In the genomic region with DNA sequence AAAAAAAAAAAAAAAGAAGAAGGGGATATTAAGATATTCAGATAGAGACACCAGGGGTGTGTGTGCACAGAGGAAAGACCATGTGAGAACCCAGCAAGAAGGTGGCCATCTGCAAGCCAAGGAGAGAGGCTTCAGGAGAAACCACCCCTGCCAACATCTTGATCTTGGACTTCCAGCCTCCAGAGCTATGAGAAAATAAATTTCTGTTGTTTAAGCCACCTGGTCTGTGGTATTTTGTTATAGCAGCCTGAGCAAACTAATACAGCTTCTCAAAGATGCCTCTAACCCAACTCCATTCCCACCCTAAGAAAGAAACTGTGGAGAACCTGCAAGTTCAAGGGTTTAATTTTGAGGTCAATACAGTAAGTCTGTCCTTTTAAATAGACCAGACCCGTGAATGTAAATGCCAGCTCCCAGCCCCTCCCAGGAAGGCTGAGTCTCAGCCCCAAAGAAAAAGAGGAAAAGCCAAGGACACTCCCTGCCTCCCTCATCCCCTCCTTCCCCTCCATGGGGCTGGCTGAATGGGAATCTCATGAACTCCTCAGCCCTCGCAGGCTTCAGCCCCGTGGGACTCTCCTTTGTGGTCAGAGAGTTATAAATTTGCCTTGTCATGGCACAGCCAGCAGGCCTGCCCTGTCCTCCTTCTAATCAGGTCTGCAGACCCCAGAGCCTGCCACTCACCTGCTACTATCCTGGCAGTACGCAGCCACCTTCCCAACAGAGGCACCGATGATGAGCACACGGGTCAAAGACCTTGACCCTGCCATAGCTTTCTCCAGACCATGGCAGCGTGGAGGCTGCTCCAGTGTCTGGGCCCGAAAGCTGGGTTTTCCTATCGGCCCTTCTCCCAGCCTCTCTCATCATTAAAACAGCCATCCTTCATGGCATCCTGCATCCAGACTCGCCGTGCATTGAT, we compare ENCODE assay signal across 12 cellular contexts. TPM values are rescaled to one million over a fixed set of nuclear protein-coding genes. Genes with fewer than 3 reads are reported as not detected.
DNase-seq lines count a peak whose midpoint lies in the region; ATAC-seq and TF ChIP-seq lines count a peak whose summit lies in the region.
"Not testable (repeated sequence)": the region's sequence is repeated elsewhere in the genome, so short reads cannot be mapped to it uniquely, and the experiment has no call there.
"Had no signal": no experiment of that assay in that cellular context is flagged by ENCODE, and none has a peak within 500 bp of the region (broad histone marks: within the 10 kb centered on the region; RNA-seq: fewer than 3 reads in every experiment).

No MANE protein-coding gene starts in this region.

- H3K4me1 ChIP-seq in BLaER1 treated with 17β-estradiol and CSF1 and Interleukin-3, amounts not matched to agents 10 nM and 100 nM, result peaks cover 0 to 23% (median 9%) of the 10 kb centered on the region in 10 experiments; a peak in 13 of 20 replicates
- peaks cover 14 to 17% of the 10 kb centered on the region in 2 experiments for H3K4me1 ChIP-seq in HCT116 (ENCODE audit: control insufficient read depth in 1 of 2, insufficient read depth in 2 of 2, low read length in 2 of 2)
- not testable (repeated sequence) for H3K4me1 ChIP-seq in Panc1 (ENCODE audit: control insufficient read depth, insufficient read depth, low read length)

- not testable (repeated sequence) for H3K4me1 Mint-ChIP-seq in activated T-helper 1 cell treated with anti-CD3 and anti-CD28 coated beads, Interleukin-12 subunit alpha, Interleukin-12 subunit beta, Interleukin-2, Interleukin-4 antibody, amounts not matched to agents 30 ng/mL and 10 ng/mL and 1 ng/mL, durations not matched to agents 14 hours and 24 hours and 36 hours (ENCODE audit: low read depth); brain
- peaks cover 17% of the 10 kb centered on the region for H3K4me1 Mint-ChIP-seq in nephron progenitor cell

- not testable (repeated sequence) for H3K27ac ChIP-seq in BLaER1 treated with 17β-estradiol and CSF1 and Interleukin-3, amounts not matched to agents 10 nM and 100 nM; HCT116 (ENCODE audit: low read depth, low read length); Panc1 (ENCODE audit: low read length)

- not testable (repeated sequence) for H3K36me3 Mint-ChIP-seq in activated T-helper 1 cell treated with anti-CD3 and anti-CD28 coated beads, Interleukin-12 subunit alpha, Interleukin-12 subunit beta, Interleukin-2, Interleukin-4 antibody, amounts not matched to agents 30 ng/mL and 10 ng/mL and 1 ng/mL, durations not matched to agents 14 hours and 24 hours and 36 hours (ENCODE audit: low read depth)
- H3K36me3 Mint-ChIP-seq in brain (peaks cover 43% of the 10 kb centered on the region), nephron progenitor cell (ENCODE audit: low read depth) (peaks cover 16% of the 10 kb centered on the region)

- not testable (repeated sequence) for H4K20me1 ChIP-seq in BLaER1 treated with 17β-estradiol and CSF1 and Interleukin-3, amounts not matched to agents 10 nM and 100 nM; HCT116 (ENCODE audit: insufficient read depth)

- TF ChIP-seq CTCF in HCT116 (IDR thresholded peaks at IDR 0.05 in 2 of 3, conservative IDR thresholded peaks at IDR 0.05 in 1 of 3; ENCODE audit: borderline replicate concordance in 1 of 3, insufficient read depth in 1 of 3, low read depth in 2 of 3, low read length in 2 of 3); Panc1 (IDR thresholded peaks at IDR 0.05); brain (conservative IDR thresholded peaks at IDR 0.05); fibroblast of the aortic adventitia (IDR thresholded peaks at IDR 0.05; ENCODE audit: insufficient read depth, low read length); nephron progenitor cell (IDR thresholded peaks at IDR 0.05): not testable (repeated sequence)

- H3K9me3 ChIP-seq in BLaER1 treated with 17β-estradiol and CSF1 and Interleukin-3, amounts not matched to agents 10 nM and 100 nM (replicated peaks in 1 of 11); HCT116 (ENCODE audit: control insufficient read depth in 1 of 2, insufficient read depth in 1 of 2, low read depth in 1 of 2, low read length in 2 of 2); Panc1 (ENCODE audit: control insufficient read depth, insufficient read depth, low read depth, low read length): not testable (repeated sequence)

- not testable (repeated sequence) for H3K9ac ChIP-seq in BLaER1 treated with 17β-estradiol and CSF1 and Interleukin-3, amounts not matched to agents 10 nM and 100 nM; HCT116 (ENCODE audit: low read length)

- not testable (repeated sequence) for TF ChIP-seq RAD21 in HCT116 (IDR thresholded peaks at IDR 0.05; ENCODE audit: low read depth)

- DNase-seq in HCT116 (ENCODE audit: low read depth, low spot score); Panc1 (ENCODE audit: low read depth, low spot score); activated T-helper 1 cell treated with anti-CD3 and anti-CD28 coated beads, Interleukin-12 subunit alpha, Interleukin-12 subunit beta, Interleukin-2, Interleukin-4 antibody, amounts not matched to agents 30 ng/mL and 10 ng/mL and 1 ng/mL, durations not matched to agents 14 hours and 24 hours and 36 hours (ENCODE audit: low spot score): not testable (repeated sequence)
- DNase-seq in fibroblast of the aortic adventitia (ENCODE audit: low read depth) (peak; percentile 3), nephron progenitor cell (peak; percentile 22)

- not testable (repeated sequence) for H3K4me3 Mint-ChIP-seq in activated T-helper 1 cell treated with anti-CD3 and anti-CD28 coated beads, Interleukin-12 subunit alpha, Interleukin-12 subunit beta, Interleukin-2, Interleukin-4 antibody, amounts not matched to agents 30 ng/mL and 10 ng/mL and 1 ng/mL, durations not matched to agents 14 hours and 24 hours and 36 hours; brain; nephron progenitor cell

- in situ Hi-C loops in Panc1 (cut with HindIII; ENCODE audit: low pct_unique_long_range_greater_than_20kb, low sequenced_read_pairs), result not testable (repeated sequence)

- peak overlapping the region in 9 of 11 experiments; percentile 6 to 42 (median 31); a peak in 9 of 22 replicates for H3K4me2 ChIP-seq in BLaER1 treated with 17β-estradiol and CSF1 and Interleukin-3, amounts not matched to agents 10 nM and 100 nM
- H3K4me2 ChIP-seq in HCT116 (ENCODE audit: low read length), result not testable (repeated sequence)

- not testable (repeated sequence) for H3K79me2 ChIP-seq in HCT116 (ENCODE audit: insufficient read depth, low read length)

- not testable (repeated sequence) for H3K27me3 ChIP-seq in BLaER1 treated with 17β-estradiol and CSF1 and Interleukin-3, amounts not matched to agents 10 nM and 100 nM; HCT116 (ENCODE audit: insufficient read depth, low read length); Panc1 (ENCODE audit: control insufficient read depth, insufficient read depth, low read length)

- intact Hi-C loops in HCT116 (cut with micrococcal nuclease); Panc1 (cut with micrococcal nuclease; ENCODE audit: unreplicated experiment); activated T-helper 1 cell treated with anti-CD3 and anti-CD28 coated beads, Interleukin-12 subunit alpha, Interleukin-12 subunit beta, Interleukin-2, Interleukin-4 antibody, amounts not matched to agents 30 ng/mL and 10 ng/mL and 1 ng/mL, durations not matched to agents 14 hours and 24 hours and 36 hours (cut with micrococcal nuclease): not testable (repeated sequence)

- not testable (repeated sequence) for ATAC-seq in HCT116
- ATAC-seq in Panc1, result peak; percentile 41; the same call in 1 of the 2 replicates

- H2AFZ ChIP-seq in HCT116 (ENCODE audit: low read depth, low read length, poor library complexity, severe bottlenecking), result not testable (repeated sequence)

- RAD21 ChIA-PET in HCT116 (lab: Charles Lee; ENCODE audit: low non-redundant PET in 1 of 2, low total read pairs in 2 of 2, uncharacterized antibody in 2 of 2, unreplicated experiment in 2 of 2), result interaction anchor here in 1 of 2 experiments (0.7 kb wide), 1 partner anchor 160 kb away, joined by 4 read pairs; no protein-coding TSS in a partner anchor

- H3K27ac Mint-ChIP-seq in activated T-helper 1 cell treated with anti-CD3 and anti-CD28 coated beads, Interleukin-12 subunit alpha, Interleukin-12 subunit beta, Interleukin-2, Interleukin-4 antibody, amounts not matched to agents 30 ng/mL and 10 ng/mL and 1 ng/mL, durations not matched to agents 14 hours and 24 hours and 36 hours, result peak overlapping the region; percentile 29
- H3K27ac Mint-ChIP-seq in brain (peak overlapping the region in 4 of 5 experiments; percentile 14 to 71 (median 58)), nephron progenitor cell (peak overlapping the region; percentile 95)

- not testable (repeated sequence) for H3K27me3 Mint-ChIP-seq in activated T-helper 1 cell treated with anti-CD3 and anti-CD28 coated beads, Interleukin-12 subunit alpha, Interleukin-12 subunit beta, Interleukin-2, Interleukin-4 antibody, amounts not matched to agents 30 ng/mL and 10 ng/mL and 1 ng/mL, durations not matched to agents 14 hours and 24 hours and 36 hours (ENCODE audit: insufficient read depth); brain; nephron progenitor cell (ENCODE audit: low read depth, poor library complexity)

- not testable (repeated sequence) for H3K4me3 ChIP-seq in BLaER1 treated with 17β-estradiol and CSF1 and Interleukin-3, amounts not matched to agents 10 nM and 100 nM; HCT116 (replicated peaks in 1 of 2; ENCODE audit: low read depth in 1 of 2, low read length in 2 of 2); Panc1 (ENCODE audit: low read depth in 2 of 2, low read length in 2 of 2); fibroblast of the aortic adventitia (ENCODE audit: low read depth, low read length)

- CTCF ChIA-PET in HCT116 (lab: Charles Lee); Panc1 (lab: Charles Lee): not testable (repeated sequence)

- TSS peak; percentile 53 for BruUV-seq in HCT116 (replicated peaks; lab: Mats Ljungman, UMichigan)
- TSS peak; percentile 79 for BruUV-seq in Panc1 (replicated peaks; lab: Mats Ljungman, UMichigan)

- POLR2A ChIA-PET in HCT116 (lab: Charles Lee); Panc1 (lab: Charles Lee): not testable (repeated sequence)

- H3K9me3 Mint-ChIP-seq in activated T-helper 1 cell treated with anti-CD3 and anti-CD28 coated beads, Interleukin-12 subunit alpha, Interleukin-12 subunit beta, Interleukin-2, Interleukin-4 antibody, amounts not matched to agents 30 ng/mL and 10 ng/mL and 1 ng/mL, durations not matched to agents 14 hours and 24 hours and 36 hours; brain; nephron progenitor cell: not testable (repeated sequence)

- not testable (repeated sequence) for TF ChIP-seq POLR2A in HCT116 (IDR thresholded peaks at IDR 0.05; ENCODE audit: borderline replicate concordance, extremely low read depth, insufficient read depth, insufficient read length)

- H3K36me3 ChIP-seq in BLaER1 treated with 17β-estradiol and CSF1 and Interleukin-3, amounts not matched to agents 10 nM and 100 nM, result peaks cover 0 to 10% (median 0%) of the 10 kb centered on the region in 11 experiments; a peak in 2 of 22 replicates
- not testable (repeated sequence) for H3K36me3 ChIP-seq in HCT116 (ENCODE audit: control insufficient read depth in 1 of 2, insufficient read depth in 2 of 2, low read length in 2 of 2); Panc1 (ENCODE audit: control insufficient read depth, insufficient read depth, low read length)

- H3K9me2 ChIP-seq in HCT116 (ENCODE audit: insufficient read depth), result not testable (repeated sequence)

RNA-seq across cellular contexts. Expression of gene SPDYE3, which starts 9.4 kb away (rescaled TPM):
- total RNA-seq in HCT116 (2021; ENCODE audit: unreplicated experiment) (not detected), Panc1 (2021; ENCODE audit: unreplicated experiment) (not detected), fibroblast of the aortic adventitia (ENCODE audit: low replicate concordance) (not detected in 2 replicates)
- 3.3 and 3.5 TPM in 2 replicates for polyA plus RNA-seq in HCT116 (2012)
- 5.5 TPM for polyA plus RNA-seq in Panc1 (2012; ENCODE audit: insufficient read length)
- not detected in 2 replicates for total RNA-seq in activated T-helper 1 cell treated with anti-CD3 and anti-CD28 coated beads, Interleukin-12 subunit alpha, Interleukin-12 subunit beta, Interleukin-2, Interleukin-4 antibody, amounts not matched to agents 30 ng/mL and 10 ng/mL and 1 ng/mL, durations not matched to agents 14 hours and 24 hours and 36 hours
- not detected for polyA plus RNA-seq in brain (ENCODE audit: insufficient read depth, low read depth, low replicate concordance)
- total RNA-seq: Caco-2; CD4-positive, CD25-positive, alpha-beta regulatory T cell; CD8-positive, alpha-beta T cell; GM23248; H4 had no signal

RNA-seq across cellular contexts. Expression of gene PILRB, which starts 59.8 kb away (rescaled TPM):
- total RNA-seq in HCT116 (2021; ENCODE audit: unreplicated experiment) (60.2 TPM), Panc1 (2021; ENCODE audit: unreplicated experiment) (73.2 TPM), fibroblast of the aortic adventitia (ENCODE audit: low replicate concordance) (4.4 and 8.1 TPM in 2 replicates)
- 44.0 and 46.4 TPM in 2 replicates for polyA plus RNA-seq in HCT116 (2012)
- 43.4 TPM for polyA plus RNA-seq in Panc1 (2012; ENCODE audit: insufficient read length)
- 82.6 and 83.9 TPM in 2 replicates for total RNA-seq in activated T-helper 1 cell treated with anti-CD3 and anti-CD28 coated beads, Interleukin-12 subunit alpha, Interleukin-12 subunit beta, Interleukin-2, Interleukin-4 antibody, amounts not matched to agents 30 ng/mL and 10 ng/mL and 1 ng/mL, durations not matched to agents 14 hours and 24 hours and 36 hours
- polyA plus RNA-seq in brain (ENCODE audit: insufficient read depth, low read depth, low replicate concordance), result 6.1 TPM

Comparison
In these comparisons a context has a peak if more than half of its experiments do, and no peak if none do; other contexts are left out.
1. H3K27ac Mint-ChIP-seq: peak in every context shown above with its lines; median percentile 95 in nephron progenitor cell; 58 in brain; 29 in activated T-helper 1 cell treated with anti-CD3 and anti-CD28 coated beads, Interleukin-12 subunit alpha, Interleukin-12 subunit beta, Interleukin-2, Interleukin-4 antibody, amounts not matched to agents 30 ng/mL and 10 ng/mL and 1 ng/mL, durations not matched to agents 14 hours and 24 hours and 36 hours.